In genomic region chr17:75733471-75733870, GRCh38 we compare ENCODE assay signal across 21 cellular contexts. TPM values are rescaled to one million over a fixed set of nuclear protein-coding genes. Genes with fewer than 3 reads are reported as not detected.
DNase-seq lines count a peak whose midpoint lies in the region; FAIRE-seq and TF ChIP-seq lines count a peak whose summit lies in the region.
"Had no signal": no experiment of that assay in that cellular context is flagged by ENCODE, and none has a peak within 500 bp of the region (broad histone marks: within the 10 kb centered on the region; RNA-seq: fewer than 3 reads in every experiment).

No MANE protein-coding gene starts in this region.

- H3K36me3 Mint-ChIP-seq in H9 (ENCODE audit: insufficient read depth in 1 of 3, low read depth in 3 of 3), result no peaks in the 10 kb centered on the region
- H3K36me3 Mint-ChIP-seq: CD4-positive, CD25-positive, alpha-beta regulatory T cell had no signal

- H2BK5ac ChIP-seq in H9 (ENCODE audit: insufficient read length, low read length) (no peak overlapping the region), H1 (ENCODE audit: low read depth, low read length) (no peak overlapping the region), neuronal stem cell (ENCODE audit: low read length) (no peak overlapping the region)

- H4K5ac ChIP-seq in H9 (ENCODE audit: insufficient read length, low read depth, low read length) (no peak overlapping the region), H1 (ENCODE audit: insufficient read length, low read depth, low read length) (no peak overlapping the region)

- no peak for FAIRE-seq in H1 (lab: Jason Lieb, UNC)
- FAIRE-seq: A204.1, GM12892, GM18507, K562 had no signal

- H3K14ac ChIP-seq in H9 (ENCODE audit: insufficient read depth, low read length), result no peak overlapping the region; the same call in 1 of the 2 replicates
- no peak overlapping the region for H3K14ac ChIP-seq in H1 (ENCODE audit: insufficient read length)
- H3K14ac ChIP-seq in neuronal stem cell (ENCODE audit: low read length), result no peak overlapping the region

- H3K23me2 ChIP-seq in H9 (ENCODE audit: insufficient read length, low read depth, low read length, poor library complexity, severe bottlenecking), result no peaks in the 10 kb centered on the region
- no peaks in the 10 kb centered on the region for H3K23me2 ChIP-seq in H1 (ENCODE audit: low read depth, low read length)

- H3K27me3 ChIP-seq in H9 (ENCODE audit: insufficient read depth, low read length) (no peaks in the 10 kb centered on the region), H1 (replicated peaks in 1 of 4; ENCODE audit: control insufficient read depth in 3 of 4, extremely low read depth in 1 of 4, insufficient read depth in 3 of 4, low read length in 3 of 4) (no peaks in the 10 kb centered on the region), neuronal stem cell (ENCODE audit: control insufficient read depth in 3 of 3, insufficient read depth in 3 of 3, low read depth in 1 of 3, low read length in 3 of 3) (peaks cover 0 to 3% (median 0%) of the 10 kb centered on the region in 3 experiments), testis (no peaks in the 10 kb centered on the region)
- H3K27me3 ChIP-seq: BE2C had no signal

- no peaks in the 10 kb centered on the region for H3K9me3 Mint-ChIP-seq in H9
- H3K9me3 Mint-ChIP-seq: CD4-positive, CD25-positive, alpha-beta regulatory T cell had no signal

- H3K23ac ChIP-seq in H9 (ENCODE audit: insufficient read length, low read depth, low read length), result no peak overlapping the region
- no peak overlapping the region for H3K23ac ChIP-seq in H1 (ENCODE audit: insufficient read length)
- no peak overlapping the region for H3K23ac ChIP-seq in neuronal stem cell (ENCODE audit: low read depth, low read length, poor library complexity)

- H3K18ac ChIP-seq in H9 (ENCODE audit: insufficient read length, low read depth, low read length) (no peak overlapping the region), H1 (ENCODE audit: extremely low read depth, low read length) (no peak overlapping the region), neuronal stem cell (ENCODE audit: low read length) (peak overlapping the region; percentile 57)

- no peak for TF ChIP-seq RAD21 in H1 (IDR thresholded peaks at IDR 0.05 in 1 of 2, conservative IDR thresholded peaks at IDR 0.05 in 1 of 2; ENCODE audit: low read depth in 2 of 2, low read length in 2 of 2)

- H3K4me1 ChIP-seq in H9 (ENCODE audit: insufficient read depth, low read length), result no peaks in the 10 kb centered on the region
- H3K4me1 ChIP-seq in H1 (replicated peaks in 1 of 4; ENCODE audit: control insufficient read depth in 3 of 4, insufficient read depth in 4 of 4, low read length in 3 of 4), result no peaks in the 10 kb centered on the region
- peaks cover 0 to 9% of the 10 kb centered on the region in 2 donors for H3K4me1 ChIP-seq in neuronal stem cell (ENCODE audit: control insufficient read depth in 2 of 2, insufficient read depth in 1 of 2, low read depth in 1 of 2, low read length in 2 of 2)
- H3K4me1 ChIP-seq in testis, result no peaks in the 10 kb centered on the region
- peaks cover 20% of the 10 kb centered on the region for H3K4me1 ChIP-seq in OCI-LY7 (ENCODE audit: insufficient read depth, low read length, poor library complexity, severe bottlenecking)
- H3K4me1 ChIP-seq: BE2C, Caco-2 had no signal

- H3T11ph ChIP-seq in H9 (ENCODE audit: low read length), result no peak overlapping the region

- intact Hi-C loops in testis (cut with DNase I; ENCODE audit: low total_unique reads), result no loop called here
- intact Hi-C loops in lower leg skin (cut with DNase I; ENCODE audit: low total_unique reads), result no loop called here
- intact Hi-C loops in OCI-LY7 (cut with micrococcal nuclease; ENCODE audit: unreplicated experiment), result no loop called here

- H3K79me1 ChIP-seq in H9 (ENCODE audit: insufficient read depth, low read depth, low read length, poor library complexity, severe bottlenecking), result no peaks in the 10 kb centered on the region
- H3K79me1 ChIP-seq in H1 (ENCODE audit: low read depth, low read length), result no peaks in the 10 kb centered on the region
- peaks cover 2% of the 10 kb centered on the region for H3K79me1 ChIP-seq in neuronal stem cell (ENCODE audit: low read depth, low read length)

- H3K4me3 Mint-ChIP-seq in H9, result no peak overlapping the region
- H3K4me3 Mint-ChIP-seq: CD4-positive, CD25-positive, alpha-beta regulatory T cell had no signal

- H3K9me2 ChIP-seq in OCI-LY7 (ENCODE audit: insufficient read depth, low read length), result no peaks in the 10 kb centered on the region

- no CpG with 5 or more reads among the region's 18 CpGs for WGBS in H9 (ENCODE audit: extremely low coverage, insufficient read length, low lambda C conversion rate)
- 94% methylated on average over 12 of the region's 18 CpGs; no CpG with 5 or more reads in 1 of the 2 experiments for WGBS in H1 (ENCODE audit: extremely low coverage in 1 of 2, insufficient coverage in 1 of 2, insufficient read length in 1 of 2, insufficient replicate concordance in 2 of 2, low coverage in 1 of 2, low lambda C conversion rate in 2 of 2, missing lambda C conversion rate in 1 of 2), 2 experiments
- WGBS in neuronal stem cell (ENCODE audit: extremely low coverage in 2 of 2, insufficient read length in 2 of 2, insufficient replicate concordance in 1 of 2), 2 donors, result no CpG with 5 or more reads among the region's 18 CpGs
- 91% methylated on average over 11 to 18 of the region's 18 CpGs for WGBS in testis, 2 donors
- WGBS in lower leg skin, 2 donors, result 86 to 91% methylated on average over 18 of the region's 18 CpGs

- H2AK5ac ChIP-seq in H9 (ENCODE audit: insufficient read length, low read length), result no peak overlapping the region
- no peak overlapping the region for H2AK5ac ChIP-seq in H1 (ENCODE audit: low read depth, low read length)
- peak overlapping the region; percentile 28 for H2AK5ac ChIP-seq in neuronal stem cell (ENCODE audit: low read depth, low read length)

- H2AFZ ChIP-seq in H9 (ENCODE audit: low read length) (no peak overlapping the region), H1 (ENCODE audit: low read length) (no peak overlapping the region), neuronal stem cell (ENCODE audit: low read length) (no peak overlapping the region), OCI-LY7 (ENCODE audit: low read length) (no peak overlapping the region)
- H2AFZ ChIP-seq: GM23248 had no signal

- no peak overlapping the region for H2BK15ac ChIP-seq in H9 (ENCODE audit: low read depth, low read length)
- H2BK15ac ChIP-seq in H1 (ENCODE audit: low read length), result no peak overlapping the region
- H2BK15ac ChIP-seq in neuronal stem cell (ENCODE audit: low read length), result peak overlapping the region; percentile 49

- no peak overlapping the region for H3K9ac ChIP-seq in H9 (ENCODE audit: extremely low read depth, insufficient read length, low read length)
- no peak overlapping the region for H3K9ac ChIP-seq in H1 (replicated peaks in 1 of 4; ENCODE audit: extremely low read depth in 1 of 4, low read depth in 3 of 4, low read length in 3 of 4)
- peak overlapping the region; percentile 30 for H3K9ac ChIP-seq in neuronal stem cell (ENCODE audit: low read depth, low read length, poor library complexity)
- H3K9ac ChIP-seq: GM23248 had no signal

- H3K4me3 ChIP-seq in H1 (ENCODE audit: extremely low read depth in 1 of 4, insufficient read depth in 2 of 4, low read depth in 3 of 4, low read length in 4 of 4) (no peak overlapping the region), neuronal stem cell (ENCODE audit: low read length in 2 of 2) (no peak overlapping the region), testis (no peak overlapping the region), lower leg skin (ENCODE audit: low read depth, poor library complexity, severe bottlenecking) (no peak overlapping the region), OCI-LY7 (ENCODE audit: low read depth, low read length, poor library complexity, severe bottlenecking) (no peak overlapping the region)
- H3K4me3 ChIP-seq: GM23248, K562 had no signal

- H3K4me2 ChIP-seq in H9 (ENCODE audit: insufficient read depth, insufficient read length, low read length) (no peak overlapping the region), H1 (ENCODE audit: insufficient read depth in 1 of 2, low read depth in 2 of 2, low read length in 2 of 2) (no peak overlapping the region), neuronal stem cell (ENCODE audit: insufficient read depth, low read length, poor library complexity, severe bottlenecking) (no peak overlapping the region), OCI-LY7 (ENCODE audit: low read length) (no peak overlapping the region)

- POLR2A ChIA-PET in RWPE1 (lab: Yijun Ruan, JAX; ENCODE audit: low non-redundant PET), result no interaction called here
- POLR2A ChIA-PET in H1 (lab: Charles Lee; ENCODE audit: partially characterized antibody), result no interaction called here
- POLR2A ChIA-PET in OCI-LY7 (lab: Charles Lee), result interaction anchor here (0.7 kb wide), 1 partner anchor 290 kb away, joined by 6 read pairs; no protein-coding TSS in a partner anchor

- peaks cover 6 to 7% of the 10 kb centered on the region in 2 experiments for H3K4me1 Mint-ChIP-seq in H9

- H3K4ac ChIP-seq in H9 (ENCODE audit: low read depth, low read length) (no peak overlapping the region), H1 (replicated peaks; ENCODE audit: insufficient read length, low read depth, low read length) (no peak overlapping the region), neuronal stem cell (ENCODE audit: low read length) (no peak overlapping the region)

- TF ChIP-seq POLR2A in H1 (IDR thresholded peaks at IDR 0.05; ENCODE audit: control extremely low read depth in 1 of 2, low read depth in 2 of 2, low read length in 2 of 2) (no peak), testis (IDR thresholded peaks at IDR 0.05) (no peak), lower leg skin (IDR thresholded peaks at IDR 0.05) (no peak)

- H3K27ac ChIP-seq in H9 (ENCODE audit: insufficient read length, low read depth, low read length) (no peak overlapping the region), RWPE1 (peak overlapping the region; percentile 98), H1 (ENCODE audit: low read depth, low read length) (no peak overlapping the region), neuronal stem cell (replicated peaks; ENCODE audit: low read length) (no peak overlapping the region), testis (no peak overlapping the region), OCI-LY7 (ENCODE audit: low read depth, low read length, poor library complexity, severe bottlenecking) (no peak overlapping the region)
- H3K27ac ChIP-seq: GM23248 had no signal

- CTCF ChIA-PET in RWPE1 (lab: Yijun Ruan, JAX), result interaction anchor here (0.7 to 1.3 kb wide), 2 partner anchors 14 to 17 kb away, joined by 3 to 4 read pairs; no protein-coding TSS in a partner anchor
- CTCF ChIA-PET in H1 (lab: Charles Lee; ENCODE audit: partially characterized antibody), result interaction anchor here (0.6 to 4.8 kb wide), 8 partner anchors 10 to 108 kb away, joined by 3 to 44 read pairs (median 3); no protein-coding TSS in a partner anchor
- CTCF ChIA-PET in OCI-LY7 (lab: Charles Lee; ENCODE audit: unreplicated experiment), result no interaction called here

- no peaks in the 10 kb centered on the region for H3K36me3 ChIP-seq in H1 (ENCODE audit: control insufficient read depth in 2 of 4, insufficient read depth in 4 of 4, low read length in 3 of 4)
- no peaks in the 10 kb centered on the region for H3K36me3 ChIP-seq in neuronal stem cell (replicated peaks in 1 of 2; ENCODE audit: control insufficient read depth in 2 of 2, insufficient read depth in 2 of 2, low read length in 2 of 2)
- H3K36me3 ChIP-seq in testis (ENCODE audit: low read depth, missing control alignments), result no peaks in the 10 kb centered on the region
- no peaks in the 10 kb centered on the region for H3K36me3 ChIP-seq in OCI-LY7 (ENCODE audit: insufficient read depth, low read length)
- H3K36me3 ChIP-seq: BE2C had no signal

- H3K9me3 ChIP-seq in H9 (ENCODE audit: control insufficient read depth, low read depth, low read length) (no peaks in the 10 kb centered on the region), H1 (ENCODE audit: insufficient read depth in 2 of 2, low read depth in 1 of 2, low read length in 1 of 2) (no peaks in the 10 kb centered on the region), neuronal stem cell (replicated peaks in 1 of 2; ENCODE audit: control insufficient read depth in 2 of 2, insufficient read depth in 1 of 2, low read depth in 1 of 2, low read length in 2 of 2) (no peaks in the 10 kb centered on the region), testis (no peaks in the 10 kb centered on the region), OCI-LY7 (ENCODE audit: low read length) (no peaks in the 10 kb centered on the region)
- H3K9me3 ChIP-seq: BE2C, Caco-2 had no signal

- H3K56ac ChIP-seq in H9 (ENCODE audit: insufficient read length, low read depth, low read length) (no peak overlapping the region), H1 (replicated peaks; ENCODE audit: insufficient read length, low read depth, low read length) (no peak overlapping the region)

- H2BK12ac ChIP-seq in H9 (ENCODE audit: insufficient read length, low read depth, low read length) (no peak overlapping the region), H1 (ENCODE audit: low read depth, low read length) (no peak overlapping the region), neuronal stem cell (ENCODE audit: low read length) (no peak overlapping the region)

- no peak overlapping the region for H2BK20ac ChIP-seq in H9 (ENCODE audit: low read depth, low read length, poor library complexity, severe bottlenecking)
- H2BK20ac ChIP-seq in H1 (ENCODE audit: low read length), result no peak overlapping the region

- no peaks in the 10 kb centered on the region for H3K27me3 Mint-ChIP-seq in H9 (ENCODE audit: low read depth)

- H2BK120ac ChIP-seq in H9 (ENCODE audit: low read depth, low read length, poor library complexity, severe bottlenecking), result no peak overlapping the region
- no peak overlapping the region for H2BK120ac ChIP-seq in H1 (replicated peaks; ENCODE audit: low read depth, low read length)
- H2BK120ac ChIP-seq in neuronal stem cell (ENCODE audit: low read depth, low read length), result peak overlapping the region; percentile 47

- H4K20me1 ChIP-seq in H9 (ENCODE audit: control insufficient read depth, insufficient read depth, insufficient read length), result no peaks in the 10 kb centered on the region
- H4K20me1 ChIP-seq in H1 (replicated peaks in 1 of 2; ENCODE audit: control insufficient read depth in 1 of 2, insufficient read depth in 2 of 2, low read length in 2 of 2), result peaks cover 0 to 2% of the 10 kb centered on the region in 2 experiments
- H4K20me1 ChIP-seq in OCI-LY7 (ENCODE audit: insufficient read depth, low read length), result no peaks in the 10 kb centered on the region

- no TSS peak for BruUV-seq in OCI-LY7 (replicated peaks; lab: Mats Ljungman, UMichigan)

- DNase-seq in H9 (peak; percentile 30), RWPE1 (ENCODE audit: low spot score) (no peak), H1 (ENCODE audit: low read depth in 1 of 2, low spot score in 2 of 2) (no peak), neuronal stem cell (ENCODE audit: low spot score) (no peak), testis (no peak), lower leg skin (ENCODE audit: low spot score in 2 of 2) (no peak), OCI-LY7 (ENCODE audit: low spot score) (no peak)
- DNase-seq: ACHN; BE2C; C1 segment of cervical spinal cord; Caco-2; CD4-positive, CD25-positive, alpha-beta regulatory T cell; DMS153; DMS79; GDM1; GM23248; HCEC 1CT had no signal

- H4K8ac ChIP-seq in H9 (replicated peaks; ENCODE audit: insufficient read length, low read depth, low read length), result no peak overlapping the region
- H4K8ac ChIP-seq in H1 (ENCODE audit: extremely low read depth, insufficient read depth, low read length), result peak overlapping the region; percentile 22; the same call in 1 of the 2 replicates
- H4K8ac ChIP-seq in neuronal stem cell (ENCODE audit: low read depth, low read length), result no peak overlapping the region

- H3K27ac Mint-ChIP-seq in H9, result no peak overlapping the region
- H3K27ac Mint-ChIP-seq: CD4-positive, CD25-positive, alpha-beta regulatory T cell had no signal

- H3K79me2 ChIP-seq in H9 (ENCODE audit: insufficient read depth, low read length) (no peaks in the 10 kb centered on the region), H1 (ENCODE audit: control insufficient read depth in 1 of 2, insufficient read depth in 2 of 2, low read length in 2 of 2) (no peaks in the 10 kb centered on the region), OCI-LY7 (ENCODE audit: insufficient read depth, low read depth, low read length) (no peaks in the 10 kb centered on the region)

- TF ChIP-seq CTCF in H9 (conservative IDR thresholded peaks at IDR 0.05), result no peak
- TF ChIP-seq CTCF in RWPE1 (conservative IDR thresholded peaks at IDR 0.05; ENCODE audit: low read depth), result no peak
- no peak for TF ChIP-seq CTCF in H1 (IDR thresholded peaks at IDR 0.05; ENCODE audit: control extremely low read depth in 1 of 3, insufficient read depth in 1 of 3, low read depth in 1 of 3, low read length in 3 of 3)
- no peak for TF ChIP-seq CTCF in testis (IDR thresholded peaks at IDR 0.05)
- TF ChIP-seq CTCF in lower leg skin (IDR thresholded peaks at IDR 0.05), result no peak
- TF ChIP-seq CTCF in OCI-LY7 (conservative IDR thresholded peaks at IDR 0.05; ENCODE audit: low read length), result no peak

- no peak overlapping the region for H4K91ac ChIP-seq in H9 (ENCODE audit: insufficient read length, low read depth, low read length)
- H4K91ac ChIP-seq in H1 (replicated peaks; ENCODE audit: insufficient read length, low read length), result no peak overlapping the region
- no peak overlapping the region for H4K91ac ChIP-seq in neuronal stem cell (ENCODE audit: low read depth, low read length, poor library complexity)

- TF ChIP-seq EP300 in H1 (IDR thresholded peaks at IDR 0.05; ENCODE audit: borderline replicate concordance in 1 of 2, low read depth in 2 of 2, low read length in 2 of 2), result no peak

RNA-seq across cellular contexts. Expression of gene ITGB4, which starts 12.2 kb away (rescaled TPM):
- total RNA-seq in H9 (2021) (3.9 and 5.3 TPM in 2 replicates), testis (10 to 100 TPM in 1 of 2 donors, 1 to 10 TPM in 1; 7.6 to 11.6 TPM), lower leg skin (100 to 1,000 TPM; 371 to 689 (median 435) TPM), OCI-LY7 (2022) (1.9 and 3.9 TPM in 2 replicates)
- total RNA-seq in H1 (2021; fragmentation: NEBNext Ultra II Directional; extraction: Animal tissue kit (Norgen Biotek cat#: 25700)), result 5.4 and 5.6 TPM in 2 replicates
- polyA plus RNA-seq in H1 (2011; rRNA removed) (5.2 and 8.4 TPM in 2 replicates), testis (ENCODE audit: insufficient read depth, low read depth, low replicate concordance) (16.4 TPM)
- 3.5 TPM for polyA plus RNA-seq in H1 (2011; cell fraction: cytosol; rRNA removed)
- polyA plus RNA-seq in H1 (2011; cell fraction: nucleus; rRNA removed), result 12.3 TPM
- 4.4 to 8.2 TPM (median 6.4 TPM) in 4 replicates for polyA plus RNA-seq in H1 (2012, experiment 1 of 2)
- polyA plus RNA-seq in H1 (2012, experiment 2 of 2), result 5.0 TPM
- polyA plus RNA-seq in H1 (2013, experiment 1 of 2), result 10.2 TPM
- 7.5 TPM for polyA plus RNA-seq in H1 (2013, experiment 2 of 2)
- polyA minus RNA-seq in H1 (2011; rRNA and poly(A)+ RNA removed), result 7.9 and 8.0 TPM in 2 replicates
- 7.6 TPM for polyA minus RNA-seq in H1 (2011; cell fraction: cytosol; rRNA and poly(A)+ RNA removed)
- 6.2 TPM for polyA minus RNA-seq in H1 (2011; cell fraction: nucleus; rRNA and poly(A)+ RNA removed)
- 1.5 TPM for polyA plus RNA-seq in neuronal stem cell (2013, experiment 1 of 2)
- polyA plus RNA-seq in neuronal stem cell (2013, experiment 2 of 2), result 2.0 TPM
- total RNA-seq in OCI-LY7 (2014; rRNA removed; shearing (Covaris generic)), result 0.66 and 2.0 TPM in 2 replicates
- total RNA-seq: CD4-positive, CD25-positive, alpha-beta regulatory T cell had no signal

RNA-seq across cellular contexts. Expression of gene GALK1, which starts 31.5 kb away (rescaled TPM):
- total RNA-seq in H9 (2021) (36.7 and 38.4 TPM in 2 replicates), testis (10 to 100 TPM; 31.9 to 50.7 TPM), lower leg skin (10 to 100 TPM; 20.6 to 31.0 (median 28.9) TPM), OCI-LY7 (2022) (74.8 and 76.5 TPM in 2 replicates)
- total RNA-seq in H1 (2021; fragmentation: NEBNext Ultra II Directional; extraction: Animal tissue kit (Norgen Biotek cat#: 25700)), result 31.0 and 34.1 TPM in 2 replicates
- polyA plus RNA-seq in H1 (2011; rRNA removed) (47.9 and 65.5 TPM in 2 replicates), testis (ENCODE audit: insufficient read depth, low read depth, low replicate concordance) (32.1 TPM)
- polyA plus RNA-seq in H1 (2011; cell fraction: cytosol; rRNA removed), result 44.5 TPM
- 55.8 TPM for polyA plus RNA-seq in H1 (2011; cell fraction: nucleus; rRNA removed)
- polyA plus RNA-seq in H1 (2012, experiment 1 of 2), result 16.4 to 35.1 TPM (median 32.3 TPM) in 4 replicates
- polyA plus RNA-seq in H1 (2012, experiment 2 of 2), result 35.2 TPM
- polyA plus RNA-seq in H1 (2013, experiment 1 of 2), result 21.9 TPM
- 20.6 TPM for polyA plus RNA-seq in H1 (2013, experiment 2 of 2)
- polyA minus RNA-seq in H1 (2011; rRNA and poly(A)+ RNA removed), result 12.2 and 12.8 TPM in 2 replicates
- 20.1 TPM for polyA minus RNA-seq in H1 (2011; cell fraction: cytosol; rRNA and poly(A)+ RNA removed)
- 19.5 TPM for polyA minus RNA-seq in H1 (2011; cell fraction: nucleus; rRNA and poly(A)+ RNA removed)
- polyA plus RNA-seq in neuronal stem cell (2013, experiment 1 of 2), result 20.1 TPM
- polyA plus RNA-seq in neuronal stem cell (2013, experiment 2 of 2), result 18.5 TPM
- 88.2 and 99.4 TPM in 2 replicates for total RNA-seq in OCI-LY7 (2014; rRNA removed; shearing (Covaris generic))

RNA-seq across cellular contexts. Expression of gene UNK, which starts 51.1 kb away (rescaled TPM):
- total RNA-seq in H9 (2021) (35.6 and 36.4 TPM in 2 replicates), testis (10 to 100 TPM; 57.2 to 76.0 TPM), lower leg skin (10 to 100 TPM; 26.5 to 42.5 (median 31.9) TPM), OCI-LY7 (2022) (67.6 and 77.3 TPM in 2 replicates)
- 33.0 and 33.3 TPM in 2 replicates for total RNA-seq in H1 (2021; fragmentation: NEBNext Ultra II Directional; extraction: Animal tissue kit (Norgen Biotek cat#: 25700))
- polyA plus RNA-seq in H1 (2011; rRNA removed) (24.2 and 28.9 TPM in 2 replicates), testis (ENCODE audit: insufficient read depth, low read depth, low replicate concordance) (66.7 TPM)
- polyA plus RNA-seq in H1 (2011; cell fraction: cytosol; rRNA removed), result 25.1 TPM
- 45.5 TPM for polyA plus RNA-seq in H1 (2011; cell fraction: nucleus; rRNA removed)
- polyA plus RNA-seq in H1 (2012, experiment 1 of 2), result 22.6 to 27.0 TPM (median 24.8 TPM) in 4 replicates
- polyA plus RNA-seq in H1 (2012, experiment 2 of 2), result 14.6 TPM
- polyA plus RNA-seq in H1 (2013, experiment 1 of 2), result 19.3 TPM
- polyA plus RNA-seq in H1 (2013, experiment 2 of 2), result 19.1 TPM
- polyA minus RNA-seq in H1 (2011; rRNA and poly(A)+ RNA removed), result 52.1 and 62.7 TPM in 2 replicates
- 38.1 TPM for polyA minus RNA-seq in H1 (2011; cell fraction: cytosol; rRNA and poly(A)+ RNA removed)
- 75.4 TPM for polyA minus RNA-seq in H1 (2011; cell fraction: nucleus; rRNA and poly(A)+ RNA removed)
- 25.1 TPM for polyA plus RNA-seq in neuronal stem cell (2013, experiment 1 of 2)
- polyA plus RNA-seq in neuronal stem cell (2013, experiment 2 of 2), result 26.8 TPM
- 41.5 and 44.0 TPM in 2 replicates for total RNA-seq in OCI-LY7 (2014; rRNA removed; shearing (Covaris generic))

Comparison
In these comparisons a context has a peak if more than half of its experiments do, and no peak if none do; other contexts are left out.
1. RNA of gene ITGB4, which starts 12.2 kb away (total RNA-seq): 371 to 689 TPM in lower leg skin; 7.6 to 11.6 TPM in testis, 5.4 to 5.6 TPM in H1, 3.9 to 5.3 TPM in H9 and 0.66 to 3.9 TPM in OCI-LY7; every median in the first group is over 10 times any median in the second.